29 cellular contexts compared by ENCODE assay signal in genomic region chrX:110008001-110008635, GRCh38. TPM values are rescaled to one million over a fixed set of nuclear protein-coding genes. Genes with fewer than 3 reads are reported as not detected.
A peak's percentile ranks its signal among the peaks of the same experiment; 100 is the strongest.
DNase-seq lines count a peak whose midpoint lies in the region; ATAC-seq and TF ChIP-seq lines count a peak whose summit lies in the region.
"Had no signal": no experiment of that assay in that cellular context is flagged by ENCODE, and none has a peak within 500 bp of the region (broad histone marks: within the 10 kb centered on the region; RNA-seq: fewer than 3 reads in every experiment).

No MANE protein-coding gene starts in this region.

- no peaks in the 10 kb centered on the region for H3K27me3 ChIP-seq in left ventricle myocardium inferior (ENCODE audit: low read depth)
- H3K27me3 ChIP-seq in gastrocnemius medialis: no peaks in the 10 kb centered on the region
- H3K27me3 ChIP-seq: gastroesophageal sphincter, vagina had no signal

- intact Hi-C loops in left ventricle myocardium inferior (cut with micrococcal nuclease) (no loop called here), Right ventricle myocardium superior (cut with DNase I) (no loop called here), gastrocnemius medialis (cut with DNase I; ENCODE audit: low total_unique reads) (loop anchor here (5.0 kb wide), 1 partner anchor 49 kb away; no protein-coding TSS in a partner anchor)

- H3K9me3 ChIP-seq in left ventricle myocardium inferior (replicated peaks): no peaks in the 10 kb centered on the region
- H3K9me3 ChIP-seq in gastrocnemius medialis: no peaks in the 10 kb centered on the region
- H3K9me3 ChIP-seq: gastroesophageal sphincter, lower lobe of right lung, right lobe of liver, stomach, vagina had no signal

- DNase-seq in left ventricle myocardium inferior: no peak
- no peak for DNase-seq in Right ventricle myocardium superior
- peak; percentile 60 for DNase-seq in NCI-H82 treated with DMSO at 0.1 percent for 48 hours (lab: John Stamatoyannopoulos, UW; ENCODE audit: unreplicated experiment)
- no peak for DNase-seq in gastrocnemius medialis
- DNase-seq in NCI-H128 (lab: John Stamatoyannopoulos, UW; ENCODE audit: unreplicated experiment): no peak
- DNase-seq: activated CD4-positive, alpha-beta T cell treated with anti-CD3 and anti-CD28 coated beads for 48 hours; activated gamma-delta T cell; activated naive CD8-positive, alpha-beta T cell treated with anti-CD3 and anti-CD28 coated beads for 36 hours; activated T-cell treated with anti-CD3 and anti-CD28 coated beads, Interleukin-2, amount 50 U/mL, for 4 hours; anterior cingulate cortex; Calu3; H9; hippocampal formation; IMR-90; lower lobe of right lung; naive thymus-derived CD8-positive, alpha-beta T cell; nucleus accumbens; right lobe of liver; SIG-M5; stimulated activated CD4-positive, alpha-beta T cell treated with anti-CD3 and anti-CD28 coated beads, Interleukin-12 subunit alpha, Interleukin-12 subunit beta, amount 100 ng/mL, for 4 hours; stimulated activated CD4-positive, alpha-beta T cell treated with anti-CD3 and anti-CD28 coated beads, Interleukin-2, amount 100 ng/mL, for 48 hours; stomach; T-helper 9 cell had no signal

- H3K4me3 ChIP-seq in left ventricle myocardium inferior: peak overlapping the region; percentile 74
- H3K4me3 ChIP-seq in gastrocnemius medialis: no peak overlapping the region
- H3K4me3 ChIP-seq: gastroesophageal sphincter, lower lobe of right lung, right lobe of liver, vagina had no signal

- no peaks in the 10 kb centered on the region for H3K36me3 ChIP-seq in left ventricle myocardium inferior
- H3K36me3 ChIP-seq in gastrocnemius medialis: no peaks in the 10 kb centered on the region
- H3K36me3 ChIP-seq: gastroesophageal sphincter, lower lobe of right lung, right lobe of liver, stomach, vagina had no signal

- in situ Hi-C loops in gastrocnemius medialis (cut with MboI; ENCODE audit: low sequenced_read_pairs in 4 of 4): no loop called here

- no peak overlapping the region for H3K27ac ChIP-seq in left ventricle myocardium inferior (replicated peaks)
- peak overlapping the region; percentile 88 to 92 (median 91) for H3K27ac ChIP-seq in gastrocnemius medialis
- H3K27ac ChIP-seq: gastroesophageal sphincter, lower lobe of right lung, right lobe of liver, stomach, vagina had no signal

- TF ChIP-seq CTCF in left ventricle myocardium inferior (IDR thresholded peaks at IDR 0.05; ENCODE audit: borderline replicate concordance) (no peak), gastrocnemius medialis (IDR thresholded peaks at IDR 0.05 in 4 of 5, conservative IDR thresholded peaks at IDR 0.05 in 1 of 5) (no peak)

- TF ChIP-seq POLR2A in gastrocnemius medialis (IDR thresholded peaks at IDR 0.05): no peak

- ATAC-seq in Right ventricle myocardium superior (ENCODE audit: poor library complexity): no peak
- peak; percentile 30 for ATAC-seq in GM21786 (IDR thresholded peaks at IDR 0.05; ENCODE audit: unreplicated experiment)
- ATAC-seq in gastrocnemius medialis: no peak
- ATAC-seq in HG03460 (IDR thresholded peaks at IDR 0.05; ENCODE audit: unreplicated experiment): no peak
- ATAC-seq in activated CD4-positive, CD25-positive, alpha-beta regulatory T cell treated with anti-CD3 and anti-CD28 coated beads, Interleukin-2, amount 50 U/mL, for 24 hours: no peak
- ATAC-seq: activated T-cell treated with anti-CD3 and anti-CD28 coated beads, Interleukin-2, amount 50 U/mL, for 4 hours; gastroesophageal sphincter; lower lobe of right lung; naive thymus-derived CD8-positive, alpha-beta T cell; Panc1; right lobe of liver had no signal

- H3K4me1 ChIP-seq in left ventricle myocardium inferior: peaks cover 50% of the 10 kb centered on the region
- peaks cover 27 to 41% of the 10 kb centered on the region in 2 donors for H3K4me1 ChIP-seq in gastrocnemius medialis

RNA-seq across cellular contexts. Expression of gene TMEM164, which starts 5.2 kb away (rescaled TPM):
- total RNA-seq in left ventricle myocardium inferior (48.3 TPM), Right ventricle myocardium superior (47.1 TPM), gastrocnemius medialis (10 to 100 TPM; 40.1 to 61.2 (median 47.3) TPM)
